ENCODE assay signal across 9 cellular contexts in genomic region chr12:40106655-40107054, GRCh38. TPM values are rescaled to one million over a fixed set of nuclear protein-coding genes. Genes with fewer than 3 reads are reported as not detected.
A peak's percentile ranks its signal among the peaks of the same experiment; 100 is the strongest.
DNase-seq lines count a peak whose midpoint lies in the region; ATAC-seq lines count a peak whose summit lies in the region.
"Had no signal": no experiment of that assay in that cellular context is flagged by ENCODE, and none has a peak within 500 bp of the region (broad histone marks: within the 10 kb centered on the region; RNA-seq: fewer than 3 reads in every experiment).

No MANE protein-coding gene starts in this region.

- H3K9me3 ChIP-seq in right cardiac atrium (ENCODE audit: control insufficient read depth, low read length) (no peaks in the 10 kb centered on the region), mesenchymal stem cell (ENCODE audit: control insufficient read depth, low read length) (no peaks in the 10 kb centered on the region)

- H2BK120ac ChIP-seq in mesenchymal stem cell (ENCODE audit: low read depth, low read length): no peak overlapping the region

- H3K36me3 ChIP-seq in mesenchymal stem cell (ENCODE audit: control insufficient read depth in 1 of 2, insufficient read depth in 2 of 2, low read depth in 1 of 2, low read length in 2 of 2) (no peaks in the 10 kb centered on the region), H7 (replicated peaks; ENCODE audit: control insufficient read depth, insufficient read depth, low read length) (no peaks in the 10 kb centered on the region)

- no peak overlapping the region for H2BK15ac ChIP-seq in mesenchymal stem cell (ENCODE audit: low read depth, poor library complexity, severe bottlenecking)

- no peak overlapping the region for H2AFZ ChIP-seq in mesenchymal stem cell (ENCODE audit: low read depth, low read length)

- H3K27me3 ChIP-seq in right cardiac atrium (ENCODE audit: control insufficient read depth, insufficient read depth): no peaks in the 10 kb centered on the region
- H3K27me3 ChIP-seq in mesenchymal stem cell (ENCODE audit: control insufficient read depth in 1 of 2, insufficient read depth in 1 of 2, low read length in 2 of 2): no peaks in the 10 kb centered on the region
- H3K27me3 ChIP-seq in H7 (ENCODE audit: control insufficient read depth, insufficient read depth, low read length): peaks cover 2% of the 10 kb centered on the region; the same call in 1 of the 2 replicates

- no peak overlapping the region for H3K27ac Mint-ChIP-seq in activated naive CD8-positive, alpha-beta T cell treated with anti-CD3 and anti-CD28 coated beads, Interleukin-2, amount 50 U/mL, for 24 hours

- H3K4me3 ChIP-seq in right cardiac atrium (ENCODE audit: low read length) (peak overlapping the region; percentile 50), mesenchymal stem cell (ENCODE audit: insufficient read depth in 1 of 2, low read depth in 1 of 2, low read length in 2 of 2) (peak overlapping the region in 1 of 2 experiments; percentile 86), H7 (ENCODE audit: insufficient read depth, low read depth, low read length) (no peak overlapping the region)

- no peak overlapping the region for H3K4me2 ChIP-seq in mesenchymal stem cell (ENCODE audit: low read length, poor library complexity, severe bottlenecking)

- peak overlapping the region; percentile 79 for H3K4me3 Mint-ChIP-seq in activated naive CD8-positive, alpha-beta T cell treated with anti-CD3 and anti-CD28 coated beads, Interleukin-2, amount 50 U/mL, for 24 hours

- peak overlapping the region; percentile 67 for H3K9ac ChIP-seq in mesenchymal stem cell (ENCODE audit: low read length)

- no peak for ATAC-seq in right cardiac atrium
- ATAC-seq in Right ventricle myocardium superior (ENCODE audit: poor library complexity): no peak
- ATAC-seq in activated naive CD8-positive, alpha-beta T cell treated with anti-CD3 and anti-CD28 coated beads, Interleukin-2, amount 50 U/mL, for 24 hours: no peak

- no peak overlapping the region for H3K23ac ChIP-seq in mesenchymal stem cell (ENCODE audit: low read length in 2 of 2)

- no peak overlapping the region for H3K18ac ChIP-seq in mesenchymal stem cell (ENCODE audit: low read depth in 1 of 2, low read length in 2 of 2)

- H3K27ac ChIP-seq in right cardiac atrium (ENCODE audit: low read length) (no peak overlapping the region), mesenchymal stem cell (ENCODE audit: low read length, poor library complexity, severe bottlenecking) (no peak overlapping the region)

- H3K27me3 Mint-ChIP-seq in activated naive CD8-positive, alpha-beta T cell treated with anti-CD3 and anti-CD28 coated beads, Interleukin-2, amount 50 U/mL, for 24 hours: peaks cover 3% of the 10 kb centered on the region

- no peaks in the 10 kb centered on the region for H3K9me3 Mint-ChIP-seq in activated naive CD8-positive, alpha-beta T cell treated with anti-CD3 and anti-CD28 coated beads, Interleukin-2, amount 50 U/mL, for 24 hours

- no peaks in the 10 kb centered on the region for H3K36me3 Mint-ChIP-seq in activated naive CD8-positive, alpha-beta T cell treated with anti-CD3 and anti-CD28 coated beads, Interleukin-2, amount 50 U/mL, for 24 hours (ENCODE audit: low read depth)

- H2BK5ac ChIP-seq in mesenchymal stem cell (ENCODE audit: low read depth, low read length, poor library complexity, severe bottlenecking): no peak overlapping the region

- intact Hi-C loops in right cardiac atrium (cut with DNase I) (loop anchor here (2.0 to 10.0 kb wide), 5 partner anchors 52 to 342 kb away; no protein-coding TSS in a partner anchor), Right ventricle myocardium superior (cut with DNase I) (loop anchor here (2.0 to 5.0 kb wide), 2 partner anchors 96 to 339 kb away; no protein-coding TSS in a partner anchor)

- no peak overlapping the region for H3K4ac ChIP-seq in mesenchymal stem cell (ENCODE audit: low read depth in 1 of 2, low read length in 2 of 2)

- no peak for DNase-seq in right cardiac atrium
- no peak for DNase-seq in Right ventricle myocardium superior
- DNase-seq in activated naive CD8-positive, alpha-beta T cell treated with anti-CD3 and anti-CD28 coated beads, Interleukin-2, amount 50 U/mL, for 24 hours: no peak
- peak; percentile 2 for DNase-seq in mesenchymal stem cell
- no peak for DNase-seq in H7
- DNase-seq in NCI-H2196 (lab: John Stamatoyannopoulos, UW; ENCODE audit: unreplicated experiment): no peak
- no peak for DNase-seq in NCI-H1436 (lab: John Stamatoyannopoulos, UW)
- no peak for DNase-seq in RKO (ENCODE audit: low spot score)
- DNase-seq: DMS79 treated with DMSO at 0.1 percent for 48 hours had no signal

- H3K14ac ChIP-seq in mesenchymal stem cell (ENCODE audit: low read length in 2 of 2): no peak overlapping the region

- no peak overlapping the region for H2BK12ac ChIP-seq in mesenchymal stem cell (ENCODE audit: low read length in 2 of 2)

- H3K4me1 ChIP-seq in right cardiac atrium (ENCODE audit: control insufficient read depth, insufficient read depth, low read length) (peaks cover 2% of the 10 kb centered on the region), mesenchymal stem cell (ENCODE audit: control insufficient read depth, insufficient read depth, low read depth, low read length) (peaks cover 2% of the 10 kb centered on the region)

- peaks cover 10% of the 10 kb centered on the region for H3K79me1 ChIP-seq in mesenchymal stem cell (replicated peaks; ENCODE audit: low read length, poor library complexity, severe bottlenecking)

- peaks cover 47% of the 10 kb centered on the region for H3K4me1 Mint-ChIP-seq in activated naive CD8-positive, alpha-beta T cell treated with anti-CD3 and anti-CD28 coated beads, Interleukin-2, amount 50 U/mL, for 24 hours

- H2AK5ac ChIP-seq in mesenchymal stem cell (ENCODE audit: low read length, severe bottlenecking): no peak overlapping the region

- no peak overlapping the region for H4K8ac ChIP-seq in mesenchymal stem cell (ENCODE audit: low read length)

- H4K91ac ChIP-seq in mesenchymal stem cell (ENCODE audit: low read length): no peak overlapping the region

- WGBS in right cardiac atrium: 78% methylated on average over 6 of the region's 6 CpGs
- WGBS in mesenchymal stem cell: 97% methylated on average over 4 of the region's 6 CpGs

RNA-seq across cellular contexts. Expression of gene SLC2A13, which starts 0.8 kb away (rescaled TPM):
- total RNA-seq in right cardiac atrium (10 to 100 TPM in 1 of 4 donors, 1 to 10 TPM in 3; 6.7 to 15.5 (median 7.4) TPM), Right ventricle myocardium superior (6.6 TPM)
- 2.8 TPM for polyA plus RNA-seq in right cardiac atrium
- 9.0 TPM for polyA plus RNA-seq in mesenchymal stem cell (2013, experiment 1 of 2)
- polyA plus RNA-seq in mesenchymal stem cell (2013, experiment 2 of 2): 9.8 TPM
- total RNA-seq in H7 (2014; rRNA removed; shearing (Covaris generic)): 13.8 and 20.1 TPM in 2 replicates
